Comparison of ENCODE assay signal across 26 cellular contexts in genomic region chr10:119465085-119465484, GRCh38.
DNase-seq lines count a peak whose midpoint lies in the region; ATAC-seq, FAIRE-seq and TF ChIP-seq lines count a peak whose summit lies in the region.
"Had no signal": no experiment of that assay in that cellular context is flagged by ENCODE, and none has a peak within 500 bp of the region (broad histone marks: within the 10 kb centered on the region; RNA-seq: fewer than 3 reads in every experiment).

No MANE protein-coding gene starts in this region.

- ATAC-seq in HepG2 (no peak), right lobe of liver (no peak), left lung (no peak)
- ATAC-seq: GM12878 had no signal

- no peak for TF ChIP-seq CTCF in HepG2 (CRISPR knock-in tag; IDR thresholded peaks at IDR 0.05)
- no peak for TF ChIP-seq CTCF in right lobe of liver (IDR thresholded peaks at IDR 0.05)
- TF ChIP-seq CTCF in HEK293 (tag by site-specific recombination; IDR thresholded peaks at IDR 0.05) = no peak
- TF ChIP-seq CTCF in osteoblast (IDR thresholded peaks at IDR 0.05; ENCODE audit: extremely low read depth, low read depth, low read length) = no peak
- TF ChIP-seq CTCF in type B pancreatic cell (conservative IDR thresholded peaks at IDR 0.05) = no peak
- TF ChIP-seq CTCF in left lung (IDR thresholded peaks at IDR 0.05) = no peak

- CTCF ChIA-PET in HepG2 (lab: Yijun Ruan, JAX; ENCODE audit: low intra/inter-chr PET ratio, low total read pairs) (no interaction called here), HEK293 (lab: Yijun Ruan, JAX) (no interaction called here)

- no peak for TF ChIP-seq EP300 in HepG2 (IDR thresholded peaks at IDR 0.05; ENCODE audit: low read depth in 2 of 2, low read length in 2 of 2)
- TF ChIP-seq EP300 in HepG2 (CRISPR knock-in tag; IDR thresholded peaks at IDR 0.05; ENCODE audit: borderline replicate concordance) = no peak

- no peak overlapping the region for H2AFZ ChIP-seq in HepG2 (ENCODE audit: low read length)
- H2AFZ ChIP-seq in osteoblast (ENCODE audit: low read length) = no peak overlapping the region

- H3K4me1 ChIP-seq in HepG2 (ENCODE audit: insufficient read depth, low read length) = peaks cover 12% of the 10 kb centered on the region
- H3K4me1 ChIP-seq in right lobe of liver = no peaks in the 10 kb centered on the region
- H3K4me1 ChIP-seq in HEK293 (ENCODE audit: control insufficient read depth, insufficient read depth, low read length) = no peaks in the 10 kb centered on the region
- no peaks in the 10 kb centered on the region for H3K4me1 ChIP-seq in osteoblast (ENCODE audit: insufficient read depth, low read length)
- no peaks in the 10 kb centered on the region for H3K4me1 ChIP-seq in left lung
- H3K4me1 ChIP-seq: BE2C had no signal

- peaks cover 3% of the 10 kb centered on the region for H3K36me3 Mint-ChIP-seq in type B pancreatic cell
- H3K36me3 Mint-ChIP-seq: CD14-positive monocyte had no signal

- H3K27me3 ChIP-seq in HepG2 (ENCODE audit: control insufficient read depth in 1 of 2, insufficient read depth in 2 of 2, low read length in 2 of 2) = peaks cover 0 to 32% of the 10 kb centered on the region in 2 experiments; a peak in 3 of 5 replicates
- H3K27me3 ChIP-seq in right lobe of liver = no peaks in the 10 kb centered on the region
- H3K27me3 ChIP-seq in osteoblast (ENCODE audit: insufficient read depth, low read length) = peaks cover 34% of the 10 kb centered on the region
- peaks cover 0 to 11% of the 10 kb centered on the region in 2 donors for H3K27me3 ChIP-seq in left lung
- H3K27me3 ChIP-seq: BE2C, BLaER1 had no signal

- intact Hi-C loops in HepG2 (cut with micrococcal nuclease; ENCODE audit: unreplicated experiment) = no loop called here
- intact Hi-C loops in right lobe of liver (cut with DNase I) = no loop called here
- intact Hi-C loops in left lung (cut with DNase I) = no loop called here

- peaks cover 10% of the 10 kb centered on the region for H3K27me3 Mint-ChIP-seq in type B pancreatic cell
- H3K27me3 Mint-ChIP-seq: CD4-positive, alpha-beta memory T cell; CD4-positive, CD25-positive, alpha-beta regulatory T cell had no signal

- no peak for TF ChIP-seq POLR2A in HepG2 (IDR thresholded peaks at IDR 0.05; ENCODE audit: insufficient read depth in 1 of 2, low read depth in 2 of 2, low read length in 2 of 2)
- TF ChIP-seq POLR2A in right lobe of liver (IDR thresholded peaks at IDR 0.05) = no peak

- no peak for TF ChIP-seq RAD21 in HepG2 (CRISPR knock-in tag; IDR thresholded peaks at IDR 0.05)

- H3K4me1 Mint-ChIP-seq in type B pancreatic cell (ENCODE audit: unreplicated experiment) = no peaks in the 10 kb centered on the region

- H3K4me2 ChIP-seq in HepG2 (ENCODE audit: low read depth, low read length) = no peak overlapping the region
- no peak overlapping the region for H3K4me2 ChIP-seq in osteoblast (ENCODE audit: insufficient read depth, low read length)
- H3K4me2 ChIP-seq: BLaER1 had no signal

- H3K27ac ChIP-seq in HepG2 (ENCODE audit: extremely low read length, insufficient read depth, low read length) = no peak overlapping the region
- H3K27ac ChIP-seq in right lobe of liver = no peak overlapping the region
- H3K27ac ChIP-seq in HEK293 (ENCODE audit: extremely low read depth, low read depth, low read length) = no peak overlapping the region
- H3K27ac ChIP-seq in osteoblast (ENCODE audit: low read depth, low read length) = no peak overlapping the region
- no peak overlapping the region for H3K27ac ChIP-seq in left lung
- H3K27ac ChIP-seq: BLaER1 had no signal

- no TSS peak for BruUV-seq in HepG2 (replicated peaks; lab: Mats Ljungman, UMichigan)

- 48% methylated on average over 4 of the region's 4 CpGs for WGBS in HepG2 (ENCODE audit: low lambda C conversion rate)
- WGBS in right lobe of liver (ENCODE audit: insufficient coverage, low coverage, low lambda C conversion rate, missing lambda C conversion rate) = 62% methylated on average over 4 of the region's 4 CpGs

- no peak overlapping the region for H3K4me3 ChIP-seq in HepG2 (replicated peaks in 1 of 3; ENCODE audit: insufficient read depth in 1 of 3, low read depth in 2 of 3, low read length in 3 of 3)
- no peak overlapping the region for H3K4me3 ChIP-seq in right lobe of liver
- no peak overlapping the region for H3K4me3 ChIP-seq in HEK293 (ENCODE audit: low read depth, low read length)
- H3K4me3 ChIP-seq in osteoblast (ENCODE audit: insufficient read depth, low read length) = no peak overlapping the region
- H3K4me3 ChIP-seq in left lung = no peak overlapping the region
- H3K4me3 ChIP-seq: BLaER1, GM12878 had no signal

- in situ Hi-C loops in HepG2 (cut with HindIII; ENCODE audit: extremely low pct_ligation_motif_present, low pct_unique_long_range_greater_than_20kb) = no loop called here

- H3K9me3 Mint-ChIP-seq in type B pancreatic cell = peaks cover 7% of the 10 kb centered on the region

- H3K36me3 ChIP-seq in HepG2 (replicated peaks in 1 of 2; ENCODE audit: control insufficient read depth in 1 of 2, insufficient read depth in 2 of 2, low read length in 2 of 2) = no peaks in the 10 kb centered on the region
- no peaks in the 10 kb centered on the region for H3K36me3 ChIP-seq in right lobe of liver
- H3K36me3 ChIP-seq in HEK293 (ENCODE audit: control insufficient read depth in 2 of 2, insufficient read depth in 1 of 2, low read length in 2 of 2) = no peaks in the 10 kb centered on the region
- no peaks in the 10 kb centered on the region for H3K36me3 ChIP-seq in osteoblast (ENCODE audit: insufficient read depth, low read length)
- no peaks in the 10 kb centered on the region for H3K36me3 ChIP-seq in left lung
- H3K36me3 ChIP-seq: BE2C, BLaER1 had no signal

- no peak overlapping the region for H3K4me3 Mint-ChIP-seq in type B pancreatic cell
- H3K4me3 Mint-ChIP-seq: CD14-positive monocyte; CD4-positive, CD25-positive, alpha-beta regulatory T cell had no signal

- POLR2A ChIA-PET in HepG2 (lab: Yijun Ruan, JAX) (no interaction called here), HEK293 (lab: Yijun Ruan, JAX) (no interaction called here)

- no peak overlapping the region for H3K9ac ChIP-seq in HepG2 (ENCODE audit: insufficient read depth, low read depth, low read length)
- H3K9ac ChIP-seq: BLaER1 had no signal

- no peaks in the 10 kb centered on the region for H3K79me2 ChIP-seq in HepG2 (ENCODE audit: insufficient read depth, low read length)
- H3K79me2 ChIP-seq in osteoblast (ENCODE audit: insufficient read depth, low read length) = no peaks in the 10 kb centered on the region

- no peak overlapping the region for H3K27ac Mint-ChIP-seq in type B pancreatic cell

- H4K20me1 ChIP-seq in HepG2 (ENCODE audit: insufficient read depth, low read length) = no peaks in the 10 kb centered on the region
- no peaks in the 10 kb centered on the region for H4K20me1 ChIP-seq in osteoblast (ENCODE audit: insufficient read depth, low read length)
- H4K20me1 ChIP-seq: BLaER1 had no signal

- no peak for FAIRE-seq in HepG2 (lab: Jason Lieb, UNC)
- FAIRE-seq: A204.1, GM12878, GM19239 had no signal

- DNase-seq in HepG2 (ENCODE audit: low spot score) (no peak), right lobe of liver (no peak), osteoblast (ENCODE audit: insufficient read length, low spot score, missing footprints) (peak; percentile 50), type B pancreatic cell (ENCODE audit: extremely low spot score, unreplicated experiment) (no peak), left lung (no peak)
- DNase-seq: 8988T; ACHN; BE2C; C1 segment of cervical spinal cord; CD4-positive, alpha-beta memory T cell; CD4-positive, CD25-positive, alpha-beta regulatory T cell; CD8-positive, alpha-beta memory T cell; COR-L47; DMS 273 treated with DMSO at 0.1 percent for 48 hours; DMS153; DMS53; DMS79; DND-41; EL; GDM1 had no signal

- H3K9me3 ChIP-seq in HepG2 (ENCODE audit: low read length) (no peaks in the 10 kb centered on the region), right lobe of liver (no peaks in the 10 kb centered on the region), HEK293 (ENCODE audit: control insufficient read depth, insufficient read depth, low read depth, low read length) (no peaks in the 10 kb centered on the region), osteoblast (ENCODE audit: low read depth, low read length) (peaks cover 3% of the 10 kb centered on the region), left lung (peaks cover 0 to 3% of the 10 kb centered on the region in 2 donors)
- H3K9me3 ChIP-seq: BE2C had no signal

TF ChIP-seq in HepG2, 621 proteins besides CTCF, POLR2A, EP300 and RAD21:
- TF ChIP-seq SALL1 (CRISPR knock-in tag; IDR thresholded peaks at IDR 0.05) = no peak
- 0 out of 2 replicates have a peak, but pooled peaks have one; percentile 19 for TF ChIP-seq FOXA1 (IDR thresholded peaks at IDR 0.05)
- TF ChIP-seq FOXA1 (CRISPR knock-in tag; IDR thresholded peaks at IDR 0.05) = no peak
TF ChIP-seq in HepG2: peak in this region for 1.

TF ChIP-seq in HEK293, 187 proteins besides CTCF, POLR2A, EP300 and RAD21:
- 0 out of 2 replicates have a peak, but pooled peaks have one; percentile 21 for TF ChIP-seq ZNF26 (tag by site-specific recombination; IDR thresholded peaks at IDR 0.05)
- TF ChIP-seq ZNF366 (tag by site-specific recombination; conservative IDR thresholded peaks at IDR 0.05) = peak; percentile 96
- 0 out of 2 replicates have a peak, but pooled peaks have one; percentile 12 for TF ChIP-seq ZNF248 (tag by site-specific recombination; IDR thresholded peaks at IDR 0.05)
- TF ChIP-seq OVOL3 (tag by site-specific recombination; IDR thresholded peaks at IDR 0.05) = no peak
- TF ChIP-seq MYNN (tag by site-specific recombination; IDR thresholded peaks at IDR 0.05; ENCODE audit: borderline replicate concordance) = no peak
- no peak for TF ChIP-seq ZBTB20 (tag by site-specific recombination; IDR thresholded peaks at IDR 0.05)
